ENCODE assay signal across 12 cellular contexts in the genomic region with DNA sequence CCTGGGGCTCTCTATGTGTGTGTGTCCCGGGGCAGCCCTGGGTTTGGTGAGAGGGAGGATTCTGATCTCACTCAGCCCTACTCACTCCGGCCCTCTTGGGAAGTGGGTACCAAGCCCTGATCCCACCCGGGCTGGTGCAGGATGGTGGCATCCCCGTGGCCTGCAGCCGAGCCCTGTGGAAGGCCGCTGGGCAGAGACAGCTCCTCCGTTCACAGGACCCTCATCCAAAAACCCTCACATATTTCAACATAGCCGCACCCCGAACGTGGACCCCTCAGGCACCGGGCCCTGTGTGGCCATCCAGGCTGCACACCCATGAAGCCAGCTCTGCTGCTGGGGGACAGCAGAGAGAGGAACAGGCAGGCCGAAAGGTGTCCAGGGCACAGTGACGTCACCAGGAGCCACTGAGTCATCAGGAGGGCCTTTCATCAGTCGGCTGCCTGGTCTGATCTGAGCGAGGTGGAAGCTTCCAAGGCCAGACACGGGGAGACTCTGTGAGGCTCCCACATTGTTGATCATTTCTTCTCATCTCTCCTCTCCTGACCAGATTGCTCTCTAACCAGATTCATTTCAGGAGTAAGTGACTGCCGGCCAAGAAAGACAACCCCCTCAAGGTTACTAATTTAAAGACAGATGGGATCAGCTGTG. TPM values are rescaled to one million over a fixed set of nuclear protein-coding genes. Genes with fewer than 3 reads are reported as not detected.
DNase-seq lines count a peak whose midpoint lies in the region; ATAC-seq, FAIRE-seq and TF ChIP-seq lines count a peak whose summit lies in the region.
"Had no signal": no experiment of that assay in that cellular context is flagged by ENCODE, and none has a peak within 500 bp of the region (broad histone marks: within the 10 kb centered on the region; RNA-seq: fewer than 3 reads in every experiment).

No MANE protein-coding gene starts in this region.

- ATAC-seq in HG02759 (IDR thresholded peaks at IDR 0.05; ENCODE audit: unreplicated experiment) = no peak
- ATAC-seq in GM18511 (IDR thresholded peaks at IDR 0.05; ENCODE audit: unreplicated experiment) = no peak

- no peak for FAIRE-seq in RCC 7860 (lab: Jason Lieb, UNC)

- no peak overlapping the region for H3K4me3 ChIP-seq in AG10803 (ENCODE audit: low read length)
- H3K4me3 ChIP-seq in fibroblast of the aortic adventitia (ENCODE audit: low read depth, low read length) = no peak overlapping the region

- TF ChIP-seq CTCF in AG10803 (conservative IDR thresholded peaks at IDR 0.05; ENCODE audit: low read length) (no peak), fibroblast of the aortic adventitia (IDR thresholded peaks at IDR 0.05; ENCODE audit: insufficient read depth, low read length) (no peak)

- DNase-seq in AG10803 (ENCODE audit: low read depth) (peak; percentile 27), GM19238 (ENCODE audit: insufficient read length, low spot score) (peak; percentile 41), RCC 7860 (ENCODE audit: low spot score) (peak; percentile 56), fibroblast of the aortic adventitia (ENCODE audit: low read depth) (peak; percentile 36), NCI-H1048 (lab: John Stamatoyannopoulos, UW) (no peak), NCI-H526 treated with DMSO at 0.1 percent for 48 hours (lab: John Stamatoyannopoulos, UW) (no peak)
- DNase-seq: COR-L47; effector CD8-positive, alpha-beta T cell; NCI-H1436; SW 1271 had no signal

RNA-seq across cellular contexts. Expression of a gene that starts 16.2 kb away (rescaled TPM):
- 1.6 and 2.2 TPM in 2 replicates for total RNA-seq in fibroblast of the aortic adventitia (ENCODE audit: low replicate concordance)

Comparison
In these comparisons a context has a peak if more than half of its experiments do, and no peak if none do; other contexts are left out.
1. DNase-seq: peak in AG10803 (single experiment), GM19238 (single experiment), RCC 7860 (single experiment) and fibroblast of the aortic adventitia (single experiment); none in NCI-H1048 (single experiment) and NCI-H526 treated with DMSO at 0.1 percent for 48 hours (single experiment).